39 cellular contexts compared by ENCODE assay signal in genomic region chr1:247812637-247813036, GRCh38. TPM values are rescaled to one million over a fixed set of nuclear protein-coding genes. Genes with fewer than 3 reads are reported as not detected.
"Had no signal": no experiment of that assay in that cellular context is flagged by ENCODE, and none has a peak within 500 bp of the region (broad histone marks: within the 10 kb centered on the region; RNA-seq: fewer than 3 reads in every experiment).

No MANE protein-coding gene starts in this region.

- H3K27me3 ChIP-seq: MG63 had no signal

- DNase-seq: Karpas-422, Kasumi-1, MG63, MM.1S, MV-4-11, NCI-H1048, NCI-H1092, NCI-H1092 treated with DMSO at 0.1 percent for 48 hours, NCI-H1105, NCI-H1105 treated with DMSO at 0.1 percent for 48 hours, NCI-H1417, NCI-H1417 treated with DMSO at 0.1 percent for 48 hours, NCI-H1436, NCI-H1436 treated with DMSO at 0.1 percent for 48 hours, NCI-H146, NCI-H1694, NCI-H1694 treated with DMSO at 0.1 percent for 48 hours, NCI-H187, NCI-H187 treated with DMSO at 0.1 percent for 48 hours, NCI-H1930, NCI-H2029, NCI-H2029 treated with DMSO at 0.1 percent for 48 hours, NCI-H2081, NCI-H2081 treated with DMSO at 0.1 percent for 48 hours, NCI-H2107, NCI-H2171, NCI-H2171 treated with DMSO at 0.1 percent for 48 hours, NCI-H2227 treated with DMSO at 0.1 percent for 48 hours, NCI-H226, NCI-H345, NCI-H446, NCI-H446 treated with DMSO at 0.1 percent for 48 hours, NCI-H510A, NCI-H510A treated with DMSO at 0.1 percent for 48 hours had no signal

- H3K9ac ChIP-seq: KMS-11 had no signal

- H3K9me3 ChIP-seq: MG63 had no signal

- H3K27ac ChIP-seq: KMS-11 had no signal

- H3K4me3 ChIP-seq: MG63 had no signal

- H3K36me3 ChIP-seq: MG63 had no signal

- H3K4me2 ChIP-seq: KMS-11 had no signal

RNA-seq across cellular contexts. Expression of gene OR14A16, which starts 11.3 kb away (rescaled TPM):
- total RNA-seq: LHCN-M2, M059J, MCF 10A, NCI-H460 had no signal

RNA-seq across cellular contexts. Expression of gene OR11L1, which starts 29.1 kb away (rescaled TPM):
- total RNA-seq: LHCN-M2, M059J, MCF 10A, NCI-H460 had no signal

RNA-seq across cellular contexts. Expression of gene TRIM58, which starts 44.4 kb away (rescaled TPM):
- total RNA-seq: LHCN-M2, M059J, MCF 10A, NCI-H460 had no signal

RNA-seq across cellular contexts. Expression of gene OR1C1, which starts 52.3 kb away (rescaled TPM):
- total RNA-seq: LHCN-M2, M059J, MCF 10A had no signal
